ENCODE assay signal across 18 cellular contexts in the genomic region with DNA sequence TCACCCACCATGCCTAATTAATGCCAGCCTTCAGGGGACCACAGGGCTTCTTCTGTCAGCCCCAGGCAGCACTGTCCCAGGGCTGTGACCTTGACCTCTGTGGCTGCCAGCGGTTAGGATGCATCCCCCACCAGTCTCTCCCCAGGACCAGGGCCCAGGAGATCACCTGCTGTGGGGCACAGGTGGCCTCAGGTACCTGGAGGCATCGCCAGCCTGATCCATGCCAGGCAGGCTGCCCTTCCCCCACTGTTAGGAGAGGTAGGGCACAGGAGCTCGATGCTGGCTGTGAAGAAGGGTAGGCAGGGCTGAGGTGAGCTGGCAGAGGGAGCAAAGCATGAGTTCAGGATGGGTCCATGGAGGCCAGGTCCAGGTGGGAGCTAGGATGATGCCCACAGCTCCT. TPM values are rescaled to one million over a fixed set of nuclear protein-coding genes. Genes with fewer than 3 reads are reported as not detected.
A peak's percentile ranks its signal among the peaks of the same experiment; 100 is the strongest.
DNase-seq lines count a peak whose midpoint lies in the region; ATAC-seq, FAIRE-seq and TF ChIP-seq lines count a peak whose summit lies in the region.
"Had no signal": no experiment of that assay in that cellular context is flagged by ENCODE, and none has a peak within 500 bp of the region (broad histone marks: within the 10 kb centered on the region; RNA-seq: fewer than 3 reads in every experiment).

No MANE protein-coding gene starts in this region.

- peaks cover 45% of the 10 kb centered on the region for H3K36me3 Mint-ChIP-seq in CD4-positive, alpha-beta T cell (ENCODE audit: low read depth)
- peaks cover 0 to 13% (median 5%) of the 10 kb centered on the region in 5 donors for H3K36me3 Mint-ChIP-seq in naive thymus-derived CD4-positive, alpha-beta T cell
- H3K36me3 Mint-ChIP-seq: naive B cell had no signal

- SMC1A ChIA-PET in GM12878 (lab: Charles Lee; ENCODE audit: uncharacterized antibody, unreplicated experiment), result interaction anchor here (1.3 to 5.5 kb wide), 3 partner anchors 13 to 24 kb away, joined by 3 to 32 read pairs (median 6); partner anchors contain the start of gene DGKZ

- H3K4me3 ChIP-seq in HEK293 (ENCODE audit: low read depth, low read length) (no peak overlapping the region), GM12878 (no peak overlapping the region), mucosa of descending colon (no peak overlapping the region)
- H3K4me3 ChIP-seq in naive thymus-derived CD4-positive, alpha-beta T cell (ENCODE audit: low read length), result no peak overlapping the region
- H3K4me3 ChIP-seq: vagina had no signal

- no peaks in the 10 kb centered on the region for H4K20me1 ChIP-seq in GM12878 (ENCODE audit: control insufficient read depth, insufficient read depth)

- no peak overlapping the region for H3K9ac ChIP-seq in GM12878 (ENCODE audit: control insufficient read depth, insufficient read depth, low read length)

- ATAC-seq in CD4-positive, alpha-beta T cell (ENCODE audit: poor library complexity), result no peak
- ATAC-seq in GM12878 (no peak), mucosa of descending colon (no peak), GM18502 (IDR thresholded peaks at IDR 0.05; ENCODE audit: poor library complexity, unreplicated experiment) (no peak)
- no peak for ATAC-seq in naive thymus-derived CD4-positive, alpha-beta T cell
- ATAC-seq: left colon, sciatic nerve had no signal

- TF ChIP-seq RAD21 in GM12878 (IDR thresholded peaks at IDR 0.05; ENCODE audit: insufficient read depth, low read depth, low read length), result no peak

- peak overlapping the region; percentile 39 for H3K27ac ChIP-seq in CD4-positive, alpha-beta T cell (ENCODE audit: low read depth, low read length)
- H3K27ac ChIP-seq in HEK293 (ENCODE audit: extremely low read depth, low read depth, low read length) (no peak overlapping the region), GM12878 (ENCODE audit: control insufficient read depth, insufficient read depth) (no peak overlapping the region)
- peak overlapping the region; percentile 6 for H3K27ac ChIP-seq in naive thymus-derived CD4-positive, alpha-beta T cell (ENCODE audit: low read depth, low read length)
- H3K27ac ChIP-seq: vagina had no signal

- TF ChIP-seq EP300 in GM12878 (IDR thresholded peaks at IDR 0.05; ENCODE audit: borderline replicate concordance in 1 of 2, control insufficient read depth in 1 of 2, low read depth in 2 of 2, low read length in 2 of 2), result no peak

- CTCF ChIA-PET in CD4-positive, alpha-beta T cell (lab: Charles Lee), result interaction anchor here (4.7 to 5.3 kb wide), 2 partner anchors 13 to 17 kb away, joined by 32 to 34 read pairs; partner anchors contain the start of gene DGKZ
- CTCF ChIA-PET in HEK293 (lab: Yijun Ruan, JAX) (interaction anchor here (0.6 to 5.6 kb wide), 6 partner anchors 8 to 255 kb away, joined by 3 to 98 read pairs (median 4); partner anchors contain the start of gene DGKZ), GM12878 (lab: Yijun Ruan, JAX) (interaction anchor here (0.9 to 15.2 kb wide), 3 partner anchors 13 to 173 kb away, joined by 4 to 423 read pairs (median 5); partner anchors contain the start of gene DGKZ)
- CTCF ChIA-PET in naive thymus-derived CD4-positive, alpha-beta T cell (lab: Charles Lee), result interaction anchor here (0.7 to 14.0 kb wide), 4 partner anchors 16 to 125 kb away, joined by 3 to 302 read pairs (median 5); partner anchors contain the start of gene DGKZ

- no peaks in the 10 kb centered on the region for H3K9me3 Mint-ChIP-seq in CD4-positive, alpha-beta T cell
- H3K9me3 Mint-ChIP-seq in naive thymus-derived CD4-positive, alpha-beta T cell, result no peaks in the 10 kb centered on the region
- H3K9me3 Mint-ChIP-seq: naive B cell had no signal

- H3K4me2 ChIP-seq in GM12878 (ENCODE audit: control insufficient read depth, insufficient read depth), result no peak overlapping the region

- H3K4me1 ChIP-seq in HEK293 (ENCODE audit: control insufficient read depth, insufficient read depth, low read length), result peaks cover 9% of the 10 kb centered on the region
- peaks cover 20% of the 10 kb centered on the region for H3K4me1 ChIP-seq in GM12878 (ENCODE audit: control insufficient read depth, insufficient read depth, low read length)
- H3K4me1 ChIP-seq in naive thymus-derived CD4-positive, alpha-beta T cell (ENCODE audit: control insufficient read depth in 2 of 2, insufficient read depth in 2 of 2, low read length in 2 of 2), result peaks cover 28 to 42% of the 10 kb centered on the region in 2 donors
- no peaks in the 10 kb centered on the region for H3K4me1 ChIP-seq in mucosa of descending colon (ENCODE audit: low read depth)

- H3K27me3 ChIP-seq in CD4-positive, alpha-beta T cell (ENCODE audit: control insufficient read depth, insufficient read depth, low read length), result no peaks in the 10 kb centered on the region
- no peaks in the 10 kb centered on the region for H3K27me3 ChIP-seq in GM12878 (replicated peaks in 1 of 2; ENCODE audit: control insufficient read depth in 2 of 2, insufficient read depth in 2 of 2, low read length in 1 of 2)
- no peaks in the 10 kb centered on the region for H3K27me3 ChIP-seq in naive thymus-derived CD4-positive, alpha-beta T cell (ENCODE audit: control insufficient read depth in 2 of 2, insufficient read depth in 2 of 2, low read length in 2 of 2)
- H3K27me3 ChIP-seq: vagina had no signal

- no peak for TF ChIP-seq CTCF in CD4-positive, alpha-beta T cell (IDR thresholded peaks at IDR 0.05)
- TF ChIP-seq CTCF in HEK293 (tag by site-specific recombination; IDR thresholded peaks at IDR 0.05), result no peak
- no peak for TF ChIP-seq CTCF in GM12878 (IDR thresholded peaks at IDR 0.05 in 2 of 3, conservative IDR thresholded peaks at IDR 0.05 in 1 of 3; ENCODE audit: control insufficient read depth in 2 of 3, extremely low read depth in 1 of 3, insufficient read depth in 1 of 3, low read depth in 3 of 3, low read length in 3 of 3)
- TF ChIP-seq CTCF in mucosa of descending colon (IDR thresholded peaks at IDR 0.05), result no peak

- in situ Hi-C loops in GM12878 (cut with MboI), result no loop called here

- no peaks in the 10 kb centered on the region for H3K27me3 Mint-ChIP-seq in CD4-positive, alpha-beta T cell
- no peaks in the 10 kb centered on the region for H3K27me3 Mint-ChIP-seq in naive thymus-derived CD4-positive, alpha-beta T cell
- H3K27me3 Mint-ChIP-seq: naive B cell had no signal

- TF ChIP-seq POLR2A in GM12878 (IDR thresholded peaks at IDR 0.05; ENCODE audit: low read depth, low read length), result peak; percentile 36; the same call in 1 of the 2 replicates

- no peak for FAIRE-seq in GM12878 (lab: Jason Lieb, UNC)
- FAIRE-seq: endothelial cell of umbilical vein, RCC 7860 had no signal

- H2AFZ ChIP-seq in GM12878 (ENCODE audit: control insufficient read depth, low read depth, low read length), result no peak overlapping the region

- no TSS peak for BruUV-seq in GM12878 (replicated peaks; lab: Mats Ljungman, UMichigan)

- no peak overlapping the region for H3K4me3 Mint-ChIP-seq in CD4-positive, alpha-beta T cell
- H3K4me3 Mint-ChIP-seq in naive thymus-derived CD4-positive, alpha-beta T cell, result peak overlapping the region in 4 of 10 donors; percentile 8 to 56 (median 42)

- no peak for DNase-seq in CD4-positive, alpha-beta T cell
- DNase-seq in GM12878 (ENCODE audit: low read depth, low spot score) (no peak), mucosa of descending colon (no peak), LoVo (ENCODE audit: low spot score) (no peak)
- DNase-seq in naive thymus-derived CD4-positive, alpha-beta T cell, result no peak
- DNase-seq: activated CD4-positive, alpha-beta T cell treated with anti-CD3 and anti-CD28 coated beads for 1 hour; KBM-7; left colon; naive B cell; NCI-H1436; NCI-H510A treated with DMSO at 0.1 percent for 48 hours; stimulated activated CD4-positive, alpha-beta T cell treated with anti-CD3 and anti-CD28 coated beads, Interleukin-4, amount 100 ng/mL, for 1 hour had no signal

- WGBS in GM12878 (ENCODE audit: insufficient coverage, insufficient replicate concordance, low lambda C conversion rate, missing lambda C conversion rate), result 93% methylated on average over 3 of the region's 3 CpGs

- RAD21 ChIA-PET in GM12878 (lab: Charles Lee; ENCODE audit: unreplicated experiment), result interaction anchor here (0.8 to 3.0 kb wide), 5 partner anchors 13 to 126 kb away, joined by 3 to 17 read pairs (median 11); partner anchors contain the start of gene DGKZ

- H3K27ac Mint-ChIP-seq in CD4-positive, alpha-beta T cell, result peak overlapping the region; percentile 59
- H3K27ac Mint-ChIP-seq in naive thymus-derived CD4-positive, alpha-beta T cell, result peak overlapping the region; percentile 51 to 92 (median 79)

- peaks cover 26% of the 10 kb centered on the region for H3K79me2 ChIP-seq in GM12878 (ENCODE audit: control insufficient read depth, insufficient read depth, low read length)

- intact Hi-C loops in CD4-positive, alpha-beta T cell (cut with DNase I, micrococcal nuclease), result loop anchor here (5.0 kb wide), 3 partner anchors 47 to 173 kb away; no protein-coding TSS in a partner anchor
- intact Hi-C loops in GM12878 (cut with micrococcal nuclease; ENCODE audit: unreplicated experiment) (loop anchor here (5.0 kb wide), 1 partner anchor 127 kb away; no protein-coding TSS in a partner anchor), mucosa of descending colon (cut with DNase I, micrococcal nuclease) (no loop called here)
- intact Hi-C loops in naive thymus-derived CD4-positive, alpha-beta T cell (cut with micrococcal nuclease), result loop anchor here (5.0 kb wide), 1 partner anchor 173 kb away; no protein-coding TSS in a partner anchor

- POLR2A ChIA-PET in CD4-positive, alpha-beta T cell (lab: Charles Lee), result interaction anchor here (1.2 to 4.4 kb wide), 3 partner anchors 13 to 32 kb away, joined by 5 to 25 read pairs (median 6); partner anchors contain the start of gene DGKZ
- POLR2A ChIA-PET in HEK293 (lab: Yijun Ruan, JAX), result no interaction called here
- POLR2A ChIA-PET in GM12878 (lab: Charles Lee), result interaction anchor here (1.2 kb wide), 1 partner anchor 17 kb away, joined by 4 read pairs; the partner anchor contains the start of gene DGKZ
- POLR2A ChIA-PET in naive thymus-derived CD4-positive, alpha-beta T cell (lab: Charles Lee), result interaction anchor here (0.6 to 12.1 kb wide), 2 partner anchors 16 to 619 kb away, joined by 4 to 226 read pairs; partner anchors contain the start of gene DGKZ

- H3K36me3 ChIP-seq in HEK293 (ENCODE audit: control insufficient read depth in 2 of 2, insufficient read depth in 1 of 2, low read length in 2 of 2), result peaks cover 0 to 23% of the 10 kb centered on the region in 2 experiments; a peak in 1 of 3 replicates
- peaks cover 9 to 18% of the 10 kb centered on the region in 2 experiments; a peak in 3 of 4 replicates for H3K36me3 ChIP-seq in GM12878 (ENCODE audit: control insufficient read depth in 2 of 2, insufficient read depth in 2 of 2, low read length in 1 of 2)
- H3K36me3 ChIP-seq in naive thymus-derived CD4-positive, alpha-beta T cell (ENCODE audit: control insufficient read depth in 2 of 3, insufficient read depth in 3 of 3, low read length in 3 of 3), result peaks cover 6 to 60% (median 9%) of the 10 kb centered on the region in 3 experiments
- H3K36me3 ChIP-seq in mucosa of descending colon (ENCODE audit: low read depth), result no peaks in the 10 kb centered on the region

- peaks cover 72% of the 10 kb centered on the region for H3K4me1 Mint-ChIP-seq in CD4-positive, alpha-beta T cell (ENCODE audit: low read depth)
- H3K4me1 Mint-ChIP-seq in naive thymus-derived CD4-positive, alpha-beta T cell, result peaks cover 31 to 76% (median 58%) of the 10 kb centered on the region in 7 donors

- no peaks in the 10 kb centered on the region for H3K9me3 ChIP-seq in CD4-positive, alpha-beta T cell (ENCODE audit: control insufficient read depth, low read length)
- H3K9me3 ChIP-seq in HEK293 (ENCODE audit: control insufficient read depth, insufficient read depth, low read depth, low read length), result no peaks in the 10 kb centered on the region
- H3K9me3 ChIP-seq in GM12878 (replicated peaks; ENCODE audit: control insufficient read depth, insufficient read depth, low read length), result no peaks in the 10 kb centered on the region
- no peaks in the 10 kb centered on the region for H3K9me3 ChIP-seq in naive thymus-derived CD4-positive, alpha-beta T cell (ENCODE audit: control insufficient read depth in 2 of 3, low read length in 3 of 3)
- no peaks in the 10 kb centered on the region for H3K9me3 ChIP-seq in mucosa of descending colon
- H3K9me3 ChIP-seq: vagina had no signal

RNA-seq across cellular contexts. Expression of gene MDK, which starts 16.7 kb away (rescaled TPM):
- 1 to 10 TPM; 5.5 to 6.5 TPM for total RNA-seq in CD4-positive, alpha-beta T cell
- 9.0 and 12.6 TPM in 2 replicates for total RNA-seq in GM12878 (2013; cell fraction: nucleolus; rRNA removed)
- 6.9 and 8.5 TPM in 2 replicates for total RNA-seq in GM12878 (2014; rRNA removed)
- total RNA-seq in GM12878 (2014; rRNA removed; fragmentation: Illumina TruSeq; extraction: Trizol), result 4.7 and 5.5 TPM in 2 replicates
- total RNA-seq in GM12878 (2021), result 11.2 and 12.8 TPM in 2 replicates
- 7.4 TPM for polyA plus RNA-seq in GM12878 (2011; ENCODE audit: low read depth)
- 2.6 and 3.8 TPM in 2 replicates for polyA plus RNA-seq in GM12878 (2011; rRNA removed)
- 9.0 and 10.2 TPM in 2 replicates for polyA plus RNA-seq in GM12878 (2011; cell fraction: cytosol; rRNA removed)
- 4.6 and 4.7 TPM in 2 replicates for polyA plus RNA-seq in GM12878 (2011; cell fraction: nucleus; rRNA removed)
- 6.1 and 9.0 TPM in 2 replicates for polyA plus RNA-seq in GM12878 (2012)
- 3.0 and 12.3 TPM in 2 replicates for polyA plus RNA-seq in GM12878 (2014; fragmentation: Illumina TruSeq; extraction: Trizol)
- 1 to 10 TPM in 1 of 2 experiments, under 1 TPM in 1; 0.77 to 2.3 TPM for polyA plus RNA-seq in GM12878 (2014; fragmentation: Nextera tagmentation; extraction: Ambion mirVana)
- polyA plus RNA-seq in GM12878 (2014; rRNA removed), result 12.6 and 17.8 TPM in 2 replicates
- 10 to 100 TPM; 11.8 to 13.7 TPM for polyA plus RNA-seq in GM12878 (2016; fragmentation: Nextera tagmentation; extraction: Ambion mirVana)
- 1.4 and 1.5 TPM in 2 replicates for polyA minus RNA-seq in GM12878 (2011; rRNA and poly(A)+ RNA removed)
- 2.5 TPM in 1 of 2 replicates, not detected in the other for polyA minus RNA-seq in GM12878 (2011; cell fraction: cytosol; rRNA and poly(A)+ RNA removed)
- polyA minus RNA-seq in GM12878 (2011; cell fraction: nucleus; rRNA and poly(A)+ RNA removed), result 0.48 and 1.3 TPM in 2 replicates
- 10 to 100 TPM in 2 of 5 experiments, 1 to 10 TPM in 3; 4.9 to 13.5 (median 8.8) TPM for total RNA-seq in naive thymus-derived CD4-positive, alpha-beta T cell
- under 1 TPM in 1 of 2 donors, not detected in 1; 0.35 TPM for polyA plus RNA-seq in naive thymus-derived CD4-positive, alpha-beta T cell
- total RNA-seq in mucosa of descending colon, result 100 to 1,000 TPM; 103 to 672 (median 193) TPM

RNA-seq across cellular contexts. Expression of gene DGKZ, which starts 17.5 kb away (rescaled TPM):
- total RNA-seq in CD4-positive, alpha-beta T cell, result 100 to 1,000 TPM; 159 to 166 TPM
- 125 and 130 TPM in 2 replicates for total RNA-seq in GM12878 (2013; cell fraction: nucleolus; rRNA removed)
- total RNA-seq in GM12878 (2014; rRNA removed) (59.0 and 67.4 TPM in 2 replicates), GM12878 (2014; rRNA removed; fragmentation: Illumina TruSeq; extraction: Trizol) (17.5 and 22.3 TPM in 2 replicates), GM12878 (2021) (69.3 and 78.4 TPM in 2 replicates), mucosa of descending colon (10 to 100 TPM; 41.2 to 49.6 (median 47.2) TPM)
- 16.5 TPM for polyA plus RNA-seq in GM12878 (2011; ENCODE audit: low read depth)
- polyA plus RNA-seq in GM12878 (2011; rRNA removed) (16.5 and 35.2 TPM in 2 replicates), GM12878 (2014; fragmentation: Illumina TruSeq; extraction: Trizol) (8.3 and 29.0 TPM in 2 replicates), GM12878 (2014; fragmentation: Nextera tagmentation; extraction: Ambion mirVana) (1 to 10 TPM in 1 of 2 experiments, under 1 TPM in 1; 0.50 to 1.6 TPM), GM12878 (2014; rRNA removed) (68.4 and 78.5 TPM in 2 replicates), GM12878 (2016; fragmentation: Nextera tagmentation; extraction: Ambion mirVana) (10 to 100 TPM; 43.7 to 44.6 TPM)
- polyA plus RNA-seq in GM12878 (2011; cell fraction: cytosol; rRNA removed), result 68.4 and 86.8 TPM in 2 replicates
- 403 and 444 TPM in 2 replicates for polyA plus RNA-seq in GM12878 (2011; cell fraction: nucleus; rRNA removed)
- polyA plus RNA-seq in GM12878 (2012), result 43.3 and 52.1 TPM in 2 replicates
- 36.9 and 81.4 TPM in 2 replicates for polyA minus RNA-seq in GM12878 (2011; rRNA and poly(A)+ RNA removed)
- 26.5 and 41.5 TPM in 2 replicates for polyA minus RNA-seq in GM12878 (2011; cell fraction: cytosol; rRNA and poly(A)+ RNA removed)
- polyA minus RNA-seq in GM12878 (2011; cell fraction: nucleus; rRNA and poly(A)+ RNA removed), result 67.3 and 115 TPM in 2 replicates
- total RNA-seq in naive thymus-derived CD4-positive, alpha-beta T cell, result 100 to 1,000 TPM; 146 to 291 (median 263) TPM
- polyA plus RNA-seq in naive thymus-derived CD4-positive, alpha-beta T cell, result 10 to 100 TPM; 41.5 to 70.5 TPM

RNA-seq across cellular contexts. Expression of gene CHRM4, which starts 26.8 kb away (rescaled TPM):
- total RNA-seq in CD4-positive, alpha-beta T cell, result 1 to 10 TPM; 3.2 to 3.7 TPM
- not detected in 2 replicates for total RNA-seq in GM12878 (2013; cell fraction: nucleolus; rRNA removed)
- 0.23 TPM in 1 of 2 replicates, not detected in the other for total RNA-seq in GM12878 (2014; rRNA removed)
- total RNA-seq in GM12878 (2014; rRNA removed; fragmentation: Illumina TruSeq; extraction: Trizol), result not detected in 2 replicates
- total RNA-seq in GM12878 (2021), result 0.13 TPM in 1 of 2 replicates, not detected in the other
- polyA plus RNA-seq in GM12878 (2011; ENCODE audit: low read depth), result 0.17 TPM
- not detected in 2 replicates for polyA plus RNA-seq in GM12878 (2011; rRNA removed)
- polyA plus RNA-seq in GM12878 (2011; cell fraction: cytosol; rRNA removed), result 0.04 and 0.05 TPM in 2 replicates
- 0.13 TPM in 1 of 2 replicates, not detected in the other for polyA plus RNA-seq in GM12878 (2011; cell fraction: nucleus; rRNA removed)
- polyA plus RNA-seq in GM12878 (2012), result 0.11 and 0.16 TPM in 2 replicates
- 0.12 TPM in 1 of 2 replicates, not detected in the other for polyA plus RNA-seq in GM12878 (2014; fragmentation: Illumina TruSeq; extraction: Trizol)
- not detected for polyA plus RNA-seq in GM12878 (2014; fragmentation: Nextera tagmentation; extraction: Ambion mirVana)
- not detected in 2 replicates for polyA plus RNA-seq in GM12878 (2014; rRNA removed)
- polyA plus RNA-seq in GM12878 (2016; fragmentation: Nextera tagmentation; extraction: Ambion mirVana), result not detected
- not detected in 2 replicates for polyA minus RNA-seq in GM12878 (2011; rRNA and poly(A)+ RNA removed)
- not detected in 2 replicates for polyA minus RNA-seq in GM12878 (2011; cell fraction: cytosol; rRNA and poly(A)+ RNA removed)
- polyA minus RNA-seq in GM12878 (2011; cell fraction: nucleus; rRNA and poly(A)+ RNA removed), result not detected in 2 replicates
- 1 to 10 TPM in 2 of 5 experiments, under 1 TPM in 1, not detected in 2; 0.48 to 3.5 (median 3.1) TPM for total RNA-seq in naive thymus-derived CD4-positive, alpha-beta T cell
- under 1 TPM; 0.15 to 0.17 TPM for polyA plus RNA-seq in naive thymus-derived CD4-positive, alpha-beta T cell
- 1 to 10 TPM in 2 of 3 donors, under 1 TPM in 1; 0.32 to 6.0 (median 3.1) TPM for total RNA-seq in mucosa of descending colon
- total RNA-seq: sciatic nerve, vagina had no signal

Comparison
In these comparisons a context has a peak if more than half of its experiments do, and no peak if none do; other contexts are left out.
1. H3K27ac ChIP-seq: peak in CD4-positive, alpha-beta T cell (single experiment) and naive thymus-derived CD4-positive, alpha-beta T cell (single experiment); none in HEK293 (single experiment) and GM12878 (single experiment).
2. RNA of gene MDK, which starts 16.7 kb away (total RNA-seq): 103 to 672 TPM in mucosa of descending colon; 4.9 to 13.5 TPM in naive thymus-derived CD4-positive, alpha-beta T cell, 4.7 to 12.8 TPM in GM12878 and 5.5 to 6.5 TPM in CD4-positive, alpha-beta T cell; every median in the first group is over 4 times any median in the second.
3. intact Hi-C loops: an anchor here in CD4-positive, alpha-beta T cell (5.0 kb wide), GM12878 (5.0 kb wide) and naive thymus-derived CD4-positive, alpha-beta T cell (5.0 kb wide); none called in mucosa of descending colon.